26 cellular contexts compared by ENCODE assay signal in the genomic region with DNA sequence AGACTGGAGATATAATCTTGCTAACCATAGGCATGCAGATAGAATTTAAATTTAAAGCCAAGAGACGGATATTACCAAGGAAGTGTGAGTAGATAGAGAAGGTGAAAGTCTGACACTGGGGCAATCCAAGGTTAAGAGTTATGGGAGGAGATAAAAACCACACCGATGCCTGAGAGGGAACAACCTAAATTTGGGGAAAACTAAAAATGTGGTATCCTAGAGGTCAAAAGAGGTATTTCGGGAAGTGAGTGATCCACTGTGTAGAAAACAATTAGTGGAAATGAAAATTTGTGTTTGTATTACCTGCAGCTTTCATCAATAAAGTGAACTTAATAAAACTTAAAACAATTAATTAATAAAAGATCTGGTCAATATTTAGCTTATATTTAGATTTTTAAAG.
DNase-seq lines count a peak whose midpoint lies in the region; ATAC-seq, FAIRE-seq and TF ChIP-seq lines count a peak whose summit lies in the region.
"Had no signal": no experiment of that assay in that cellular context is flagged by ENCODE, and none has a peak within 500 bp of the region (broad histone marks: within the 10 kb centered on the region; RNA-seq: fewer than 3 reads in every experiment).

No MANE protein-coding gene starts in this region.

- H3K36me3 ChIP-seq in GM23338 (ENCODE audit: insufficient read depth) (no peaks in the 10 kb centered on the region), PC-9 (ENCODE audit: low read depth) (no peaks in the 10 kb centered on the region)
- H3K36me3 ChIP-seq: BLaER1 treated with 17β-estradiol and CSF1 and Interleukin-3, amounts not matched to agents 10 nM and 100 nM; SJCRH30 had no signal

- H3F3A ChIP-seq in GM23338 (replicated peaks; ENCODE audit: low read depth): no peaks in the 10 kb centered on the region
- H3F3A ChIP-seq in PC-9 (ENCODE audit: insufficient read depth, low read depth): no peaks in the 10 kb centered on the region

- intact Hi-C loops in PC-9 (cut with micrococcal nuclease; ENCODE audit: unreplicated experiment): no loop called here

- H3K4me3 ChIP-seq in GM23338: no peak overlapping the region
- no peak overlapping the region for H3K4me3 ChIP-seq in PC-9
- H3K4me3 ChIP-seq in fibroblast of pulmonary artery (replicated peaks; ENCODE audit: low read depth, low read length): no peak overlapping the region
- H3K4me3 ChIP-seq: BLaER1 treated with 17β-estradiol and CSF1 and Interleukin-3, amounts not matched to agents 10 nM and 100 nM; GM23248; SJCRH30 had no signal

- no TSS peak for BruUV-seq in PC-9 (replicated peaks; lab: Mats Ljungman, UMichigan)

- FAIRE-seq in GM19239 (lab: Jason Lieb, UNC): no peak
- FAIRE-seq: RCC 7860 had no signal

- H3K36me3 Mint-ChIP-seq in GM23338 (ENCODE audit: low read depth) (no peaks in the 10 kb centered on the region), progenitor cell of endocrine pancreas (ENCODE audit: insufficient read depth) (no peaks in the 10 kb centered on the region)
- H3K36me3 Mint-ChIP-seq: CD4-positive, alpha-beta memory T cell had no signal

- H3K4me3 Mint-ChIP-seq in GM23338 (no peak overlapping the region), progenitor cell of endocrine pancreas (ENCODE audit: low read depth) (no peak overlapping the region)
- H3K4me3 Mint-ChIP-seq: CD4-positive, alpha-beta memory T cell had no signal

- CTCF ChIA-PET in PC-9 (lab: Charles Lee): no interaction called here

- H3K27me3 ChIP-seq in GM23338 (ENCODE audit: insufficient read depth) (no peaks in the 10 kb centered on the region), PC-9 (ENCODE audit: insufficient read depth, low read depth) (no peaks in the 10 kb centered on the region)
- H3K27me3 ChIP-seq: BLaER1 treated with 17β-estradiol and CSF1 and Interleukin-3, amounts not matched to agents 10 nM and 100 nM; SJCRH30 had no signal

- H3K9me3 Mint-ChIP-seq in GM23338 (no peaks in the 10 kb centered on the region), progenitor cell of endocrine pancreas (ENCODE audit: low read depth) (peaks cover 3% of the 10 kb centered on the region)

- ATAC-seq in GM23338: no peak
- ATAC-seq: HCT116 had no signal

- H3K79me2 ChIP-seq in GM23338 (replicated peaks; ENCODE audit: insufficient read depth) (no peaks in the 10 kb centered on the region), PC-9 (ENCODE audit: low read depth) (no peaks in the 10 kb centered on the region)

- H2AFZ ChIP-seq in GM23338 (no peak overlapping the region), PC-9 (no peak overlapping the region)
- H2AFZ ChIP-seq: GM23248 had no signal

- H3K27ac Mint-ChIP-seq in GM23338: no peak overlapping the region
- no peak overlapping the region for H3K27ac Mint-ChIP-seq in progenitor cell of endocrine pancreas
- H3K27ac Mint-ChIP-seq: CD4-positive, alpha-beta memory T cell had no signal

- H3K27ac ChIP-seq in GM23338 (ENCODE audit: low read depth) (no peak overlapping the region), PC-9 (no peak overlapping the region)
- H3K27ac ChIP-seq: BLaER1 treated with 17β-estradiol and CSF1 and Interleukin-3, amounts not matched to agents 10 nM and 100 nM; GM23248; KMS-11; SJCRH30 had no signal

- H3K4me2 ChIP-seq in GM23338 (no peak overlapping the region), PC-9 (no peak overlapping the region)
- H3K4me2 ChIP-seq: BLaER1 treated with 17β-estradiol and CSF1 and Interleukin-3, amounts not matched to agents 10 nM and 100 nM; KMS-11 had no signal

- H3K4me1 ChIP-seq in GM23338 (ENCODE audit: insufficient read depth): 0 out of 2 replicates have a peak, but pooled peaks cover 6% of the 10 kb centered on the region
- no peaks in the 10 kb centered on the region for H3K4me1 ChIP-seq in PC-9 (replicated peaks; ENCODE audit: insufficient read depth)
- H3K4me1 ChIP-seq: Caco-2, SJCRH30 had no signal

- DNase-seq in GM23338 (ENCODE audit: low spot score) (peak; percentile 22), PC-9 (no peak), fibroblast of pulmonary artery (ENCODE audit: low read depth) (no peak), progenitor cell of endocrine pancreas (ENCODE audit: low spot score, unreplicated experiment) (no peak), kidney tubule cell (ENCODE audit: low spot score) (no peak), NCI-H2227 (lab: John Stamatoyannopoulos, UW; ENCODE audit: unreplicated experiment) (no peak), GM19239 (ENCODE audit: insufficient read length, low spot score) (no peak), DMS79 (lab: John Stamatoyannopoulos, UW) (no peak)
- DNase-seq: ACHN; Caco-2; CD4-positive, alpha-beta memory T cell; DMS 273 treated with DMSO at 0.1 percent for 48 hours; GDM1; GM23248; IMR-90; MV-4-11; NCI-H1105 treated with DMSO at 0.1 percent for 48 hours; NCI-H2029 treated with DMSO at 0.1 percent for 48 hours; NCI-H345; NCI-H524; NCI-H774; SJCRH30 had no signal

- H4K20me1 ChIP-seq in GM23338 (replicated peaks; ENCODE audit: insufficient read depth): no peaks in the 10 kb centered on the region
- no peaks in the 10 kb centered on the region for H4K20me1 ChIP-seq in PC-9 (ENCODE audit: insufficient read depth)
- H4K20me1 ChIP-seq: BLaER1 treated with 17β-estradiol and CSF1 and Interleukin-3, amounts not matched to agents 10 nM and 100 nM had no signal

- H3K4me1 Mint-ChIP-seq in GM23338: peaks cover 10% of the 10 kb centered on the region
- H3K4me1 Mint-ChIP-seq in progenitor cell of endocrine pancreas (ENCODE audit: low read depth): no peaks in the 10 kb centered on the region
- H3K4me1 Mint-ChIP-seq: CD4-positive, alpha-beta memory T cell had no signal

- H3K27me3 Mint-ChIP-seq in GM23338 (ENCODE audit: insufficient read depth, low read depth, poor library complexity) (peaks cover 3% of the 10 kb centered on the region), progenitor cell of endocrine pancreas (no peaks in the 10 kb centered on the region)
- H3K27me3 Mint-ChIP-seq: CD4-positive, alpha-beta memory T cell had no signal

- POLR2A ChIA-PET in PC-9 (lab: Charles Lee; ENCODE audit: unreplicated experiment): no interaction called here

- H3K9me3 ChIP-seq in PC-9 (ENCODE audit: insufficient read depth, low read depth): no peaks in the 10 kb centered on the region
- H3K9me3 ChIP-seq: BLaER1 treated with 17β-estradiol and CSF1 and Interleukin-3, amounts not matched to agents 10 nM and 100 nM; Caco-2; SJCRH30 had no signal

- H3K9me2 ChIP-seq in GM23338 (ENCODE audit: insufficient read depth): no peaks in the 10 kb centered on the region; the same call in 1 of the 2 replicates
- H3K9me2 ChIP-seq in PC-9 (ENCODE audit: insufficient read depth): peaks cover 5% of the 10 kb centered on the region; the same call in 1 of the 2 replicates

- peak; percentile 1 to 53; a peak in 2 of 4 replicates for TF ChIP-seq CTCF in GM23338 (conservative IDR thresholded peaks at IDR 0.05; ENCODE audit: low read depth in 2 of 2)
- TF ChIP-seq CTCF in PC-9 (conservative IDR thresholded peaks at IDR 0.05): peak; percentile 26; the same call in 1 of the 2 replicates
- peak; percentile 2 for TF ChIP-seq CTCF in fibroblast of pulmonary artery (IDR thresholded peaks at IDR 0.05; ENCODE audit: low read length, missing control alignments)
- peak; percentile 27 for TF ChIP-seq CTCF in progenitor cell of endocrine pancreas (IDR thresholded peaks at IDR 0.05; ENCODE audit: unreplicated experiment)

TF ChIP-seq in GM23338, 12 proteins besides CTCF, POLR2A, EP300 and RAD21 (continues in another document):
- TF ChIP-seq EZH2phosphoT487 (IDR thresholded peaks at IDR 0.05; ENCODE audit: unreplicated experiment): no peak
- TF ChIP-seq, protein P1, sequence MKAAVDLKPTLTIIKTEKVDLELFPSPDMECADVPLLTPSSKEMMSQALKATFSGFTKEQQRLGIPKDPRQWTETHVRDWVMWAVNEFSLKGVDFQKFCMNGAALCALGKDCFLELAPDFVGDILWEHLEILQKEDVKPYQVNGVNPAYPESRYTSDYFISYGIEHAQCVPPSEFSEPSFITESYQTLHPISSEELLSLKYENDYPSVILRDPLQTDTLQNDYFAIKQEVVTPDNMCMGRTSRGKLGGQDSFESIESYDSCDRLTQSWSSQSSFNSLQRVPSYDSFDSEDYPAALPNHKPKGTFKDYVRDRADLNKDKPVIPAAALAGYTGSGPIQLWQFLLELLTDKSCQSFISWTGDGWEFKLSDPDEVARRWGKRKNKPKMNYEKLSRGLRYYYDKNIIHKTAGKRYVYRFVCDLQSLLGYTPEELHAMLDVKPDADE (IDR thresholded peaks at IDR 0.05): no peak
- TF ChIP-seq POLR2AphosphoS5 (IDR thresholded peaks at IDR 0.05; ENCODE audit: low read depth): no peak
- no peak for TF ChIP-seq NANOG (IDR thresholded peaks at IDR 0.05; ENCODE audit: borderline replicate concordance)
- no peak for TF ChIP-seq EZH2 (IDR thresholded peaks at IDR 0.05; ENCODE audit: low read depth, unreplicated experiment)
- TF ChIP-seq ZNF331 (CRISPR knock-in tag; IDR thresholded peaks at IDR 0.05; ENCODE audit: low read depth): no peak
- no peak for TF ChIP-seq ZNF114 (CRISPR knock-in tag; IDR thresholded peaks at IDR 0.05)
- TF ChIP-seq, protein P2, sequence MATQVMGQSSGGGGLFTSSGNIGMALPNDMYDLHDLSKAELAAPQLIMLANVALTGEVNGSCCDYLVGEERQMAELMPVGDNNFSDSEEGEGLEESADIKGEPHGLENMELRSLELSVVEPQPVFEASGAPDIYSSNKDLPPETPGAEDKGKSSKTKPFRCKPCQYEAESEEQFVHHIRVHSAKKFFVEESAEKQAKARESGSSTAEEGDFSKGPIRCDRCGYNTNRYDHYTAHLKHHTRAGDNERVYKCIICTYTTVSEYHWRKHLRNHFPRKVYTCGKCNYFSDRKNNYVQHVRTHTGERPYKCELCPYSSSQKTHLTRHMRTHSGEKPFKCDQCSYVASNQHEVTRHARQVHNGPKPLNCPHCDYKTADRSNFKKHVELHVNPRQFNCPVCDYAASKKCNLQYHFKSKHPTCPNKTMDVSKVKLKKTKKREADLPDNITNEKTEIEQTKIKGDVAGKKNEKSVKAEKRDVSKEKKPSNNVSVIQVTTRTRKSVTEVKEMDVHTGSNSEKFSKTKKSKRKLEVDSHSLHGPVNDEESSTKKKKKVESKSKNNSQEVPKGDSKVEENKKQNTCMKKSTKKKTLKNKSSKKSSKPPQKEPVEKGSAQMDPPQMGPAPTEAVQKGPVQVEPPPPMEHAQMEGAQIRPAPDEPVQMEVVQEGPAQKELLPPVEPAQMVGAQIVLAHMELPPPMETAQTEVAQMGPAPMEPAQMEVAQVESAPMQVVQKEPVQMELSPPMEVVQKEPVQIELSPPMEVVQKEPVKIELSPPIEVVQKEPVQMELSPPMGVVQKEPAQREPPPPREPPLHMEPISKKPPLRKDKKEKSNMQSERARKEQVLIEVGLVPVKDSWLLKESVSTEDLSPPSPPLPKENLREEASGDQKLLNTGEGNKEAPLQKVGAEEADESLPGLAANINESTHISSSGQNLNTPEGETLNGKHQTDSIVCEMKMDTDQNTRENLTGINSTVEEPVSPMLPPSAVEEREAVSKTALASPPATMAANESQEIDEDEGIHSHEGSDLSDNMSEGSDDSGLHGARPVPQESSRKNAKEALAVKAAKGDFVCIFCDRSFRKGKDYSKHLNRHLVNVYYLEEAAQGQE (IDR thresholded peaks at IDR 0.05; ENCODE audit: unreplicated experiment): no peak
